In the genomic region with DNA sequence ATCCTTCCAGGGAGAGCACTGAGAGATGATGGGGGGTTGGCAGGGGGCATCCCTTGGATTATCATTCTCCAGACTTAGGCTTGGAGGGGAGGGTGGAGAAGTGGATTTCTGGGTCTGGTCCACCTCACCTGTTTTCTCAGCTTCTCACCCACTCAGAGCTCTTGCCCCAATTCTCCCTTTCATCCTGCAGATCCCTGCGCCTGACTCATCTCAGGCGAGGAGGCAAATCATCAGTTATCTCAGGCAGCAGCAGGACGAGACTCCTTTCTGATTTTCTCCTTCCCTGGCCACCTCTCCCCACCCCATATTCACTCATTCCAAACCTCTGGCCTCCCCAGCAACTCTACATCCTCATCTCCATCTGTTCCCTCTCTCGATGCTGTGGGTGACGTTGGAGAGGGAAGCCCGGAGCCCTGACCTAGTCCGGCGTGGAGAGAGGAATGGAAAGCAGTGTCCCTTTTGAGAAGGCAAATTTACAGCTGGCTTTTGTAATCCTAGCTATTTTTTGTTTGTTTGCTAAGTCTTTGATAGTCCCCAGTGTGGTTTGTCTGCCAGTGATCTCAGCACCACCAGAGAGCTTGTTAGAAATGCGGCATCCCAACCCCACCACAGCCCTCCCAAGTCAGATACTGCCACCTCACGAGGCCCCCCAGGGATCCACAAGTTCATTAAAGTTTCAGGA, we compare ENCODE assay signal across 1 cellular context.
TF ChIP-seq lines count a peak whose summit lies in the region.

No MANE protein-coding gene starts in this region.

TF ChIP-seq in GM23338, 12 proteins besides CTCF, POLR2A, EP300 and RAD21:
- TF ChIP-seq, protein P1, sequence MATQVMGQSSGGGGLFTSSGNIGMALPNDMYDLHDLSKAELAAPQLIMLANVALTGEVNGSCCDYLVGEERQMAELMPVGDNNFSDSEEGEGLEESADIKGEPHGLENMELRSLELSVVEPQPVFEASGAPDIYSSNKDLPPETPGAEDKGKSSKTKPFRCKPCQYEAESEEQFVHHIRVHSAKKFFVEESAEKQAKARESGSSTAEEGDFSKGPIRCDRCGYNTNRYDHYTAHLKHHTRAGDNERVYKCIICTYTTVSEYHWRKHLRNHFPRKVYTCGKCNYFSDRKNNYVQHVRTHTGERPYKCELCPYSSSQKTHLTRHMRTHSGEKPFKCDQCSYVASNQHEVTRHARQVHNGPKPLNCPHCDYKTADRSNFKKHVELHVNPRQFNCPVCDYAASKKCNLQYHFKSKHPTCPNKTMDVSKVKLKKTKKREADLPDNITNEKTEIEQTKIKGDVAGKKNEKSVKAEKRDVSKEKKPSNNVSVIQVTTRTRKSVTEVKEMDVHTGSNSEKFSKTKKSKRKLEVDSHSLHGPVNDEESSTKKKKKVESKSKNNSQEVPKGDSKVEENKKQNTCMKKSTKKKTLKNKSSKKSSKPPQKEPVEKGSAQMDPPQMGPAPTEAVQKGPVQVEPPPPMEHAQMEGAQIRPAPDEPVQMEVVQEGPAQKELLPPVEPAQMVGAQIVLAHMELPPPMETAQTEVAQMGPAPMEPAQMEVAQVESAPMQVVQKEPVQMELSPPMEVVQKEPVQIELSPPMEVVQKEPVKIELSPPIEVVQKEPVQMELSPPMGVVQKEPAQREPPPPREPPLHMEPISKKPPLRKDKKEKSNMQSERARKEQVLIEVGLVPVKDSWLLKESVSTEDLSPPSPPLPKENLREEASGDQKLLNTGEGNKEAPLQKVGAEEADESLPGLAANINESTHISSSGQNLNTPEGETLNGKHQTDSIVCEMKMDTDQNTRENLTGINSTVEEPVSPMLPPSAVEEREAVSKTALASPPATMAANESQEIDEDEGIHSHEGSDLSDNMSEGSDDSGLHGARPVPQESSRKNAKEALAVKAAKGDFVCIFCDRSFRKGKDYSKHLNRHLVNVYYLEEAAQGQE (IDR thresholded peaks at IDR 0.05; ENCODE audit: unreplicated experiment) = no peak
- TF ChIP-seq JUNB (IDR thresholded peaks at IDR 0.05; ENCODE audit: unreplicated experiment) (no peak), ZNF114 (CRISPR knock-in tag; IDR thresholded peaks at IDR 0.05) (no peak), NANOG (IDR thresholded peaks at IDR 0.05; ENCODE audit: borderline replicate concordance) (no peak), POLR2AphosphoS5 (IDR thresholded peaks at IDR 0.05; ENCODE audit: low read depth) (no peak), CREB1 (CRISPR knock-in tag; IDR thresholded peaks at IDR 0.05; ENCODE audit: low read depth) (no peak), EZH2phosphoT487 (IDR thresholded peaks at IDR 0.05; ENCODE audit: unreplicated experiment) (no peak), ZNF331 (CRISPR knock-in tag; IDR thresholded peaks at IDR 0.05; ENCODE audit: low read depth) (no peak), STAT1 (IDR thresholded peaks at IDR 0.05; ENCODE audit: unreplicated experiment) (no peak), EZH2 (IDR thresholded peaks at IDR 0.05; ENCODE audit: low read depth, unreplicated experiment) (no peak)
- TF ChIP-seq, protein P2, sequence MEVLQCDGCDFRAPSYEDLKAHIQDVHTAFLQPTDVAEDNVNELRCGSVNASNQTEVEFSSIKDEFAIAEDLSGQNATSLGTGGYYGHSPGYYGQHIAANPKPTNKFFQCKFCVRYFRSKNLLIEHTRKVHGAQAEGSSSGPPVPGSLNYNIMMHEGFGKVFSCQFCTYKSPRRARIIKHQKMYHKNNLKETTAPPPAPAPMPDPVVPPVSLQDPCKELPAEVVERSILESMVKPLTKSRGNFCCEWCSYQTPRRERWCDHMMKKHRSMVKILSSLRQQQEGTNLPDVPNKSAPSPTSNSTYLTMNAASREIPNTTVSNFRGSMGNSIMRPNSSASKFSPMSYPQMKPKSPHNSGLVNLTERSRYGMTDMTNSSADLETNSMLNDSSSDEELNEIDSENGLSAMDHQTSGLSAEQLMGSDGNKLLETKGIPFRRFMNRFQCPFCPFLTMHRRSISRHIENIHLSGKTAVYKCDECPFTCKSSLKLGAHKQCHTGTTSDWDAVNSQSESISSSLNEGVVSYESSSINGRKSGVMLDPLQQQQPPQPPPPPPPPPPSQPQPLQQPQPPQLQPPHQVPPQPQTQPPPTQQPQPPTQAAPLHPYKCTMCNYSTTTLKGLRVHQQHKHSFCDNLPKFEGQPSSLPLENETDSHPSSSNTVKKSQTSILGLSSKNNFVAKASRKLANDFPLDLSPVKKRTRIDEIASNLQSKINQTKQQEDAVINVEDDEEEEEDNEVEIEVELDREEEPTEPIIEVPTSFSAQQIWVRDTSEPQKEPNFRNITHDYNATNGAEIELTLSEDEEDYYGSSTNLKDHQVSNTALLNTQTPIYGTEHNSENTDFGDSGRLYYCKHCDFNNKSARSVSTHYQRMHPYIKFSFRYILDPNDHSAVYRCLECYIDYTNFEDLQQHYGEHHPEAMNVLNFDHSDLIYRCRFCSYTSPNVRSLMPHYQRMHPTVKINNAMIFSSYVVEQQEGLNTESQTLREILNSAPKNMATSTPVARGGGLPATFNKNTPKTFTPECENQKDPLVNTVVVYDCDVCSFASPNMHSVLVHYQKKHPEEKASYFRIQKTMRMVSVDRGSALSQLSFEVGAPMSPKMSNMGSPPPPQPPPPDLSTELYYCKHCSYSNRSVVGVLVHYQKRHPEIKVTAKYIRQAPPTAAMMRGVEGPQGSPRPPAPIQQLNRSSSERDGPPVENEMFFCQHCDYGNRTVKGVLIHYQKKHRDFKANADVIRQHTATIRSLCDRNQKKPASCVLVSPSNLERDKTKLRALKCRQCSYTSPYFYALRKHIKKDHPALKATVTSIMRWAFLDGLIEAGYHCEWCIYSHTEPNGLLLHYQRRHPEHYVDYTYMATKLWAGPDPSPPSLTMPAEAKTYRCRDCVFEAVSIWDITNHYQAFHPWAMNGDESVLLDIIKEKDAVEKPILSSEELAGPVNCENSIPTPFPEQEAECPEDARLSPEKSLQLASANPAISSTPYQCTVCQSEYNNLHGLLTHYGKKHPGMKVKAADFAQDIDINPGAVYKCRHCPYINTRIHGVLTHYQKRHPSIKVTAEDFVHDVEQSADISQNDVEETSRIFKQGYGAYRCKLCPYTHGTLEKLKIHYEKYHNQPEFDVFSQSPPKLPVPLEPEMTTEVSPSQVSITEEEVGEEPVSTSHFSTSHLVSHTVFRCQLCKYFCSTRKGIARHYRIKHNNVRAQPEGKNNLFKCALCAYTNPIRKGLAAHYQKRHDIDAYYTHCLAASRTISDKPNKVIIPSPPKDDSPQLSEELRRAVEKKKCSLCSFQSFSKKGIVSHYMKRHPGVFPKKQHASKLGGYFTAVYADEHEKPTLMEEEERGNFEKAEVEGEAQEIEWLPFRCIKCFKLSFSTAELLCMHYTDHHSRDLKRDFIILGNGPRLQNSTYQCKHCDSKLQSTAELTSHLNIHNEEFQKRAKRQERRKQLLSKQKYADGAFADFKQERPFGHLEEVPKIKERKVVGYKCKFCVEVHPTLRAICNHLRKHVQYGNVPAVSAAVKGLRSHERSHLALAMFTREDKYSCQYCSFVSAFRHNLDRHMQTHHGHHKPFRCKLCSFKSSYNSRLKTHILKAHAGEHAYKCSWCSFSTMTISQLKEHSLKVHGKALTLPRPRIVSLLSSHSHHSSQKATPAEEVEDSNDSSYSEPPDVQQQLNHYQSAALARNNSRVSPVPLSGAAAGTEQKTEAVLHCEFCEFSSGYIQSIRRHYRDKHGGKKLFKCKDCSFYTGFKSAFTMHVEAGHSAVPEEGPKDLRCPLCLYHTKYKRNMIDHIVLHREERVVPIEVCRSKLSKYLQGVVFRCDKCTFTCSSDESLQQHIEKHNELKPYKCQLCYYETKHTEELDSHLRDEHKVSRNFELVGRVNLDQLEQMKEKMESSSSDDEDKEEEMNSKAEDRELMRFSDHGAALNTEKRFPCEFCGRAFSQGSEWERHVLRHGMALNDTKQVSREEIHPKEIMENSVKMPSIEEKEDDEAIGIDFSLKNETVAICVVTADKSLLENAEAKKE (CRISPR knock-in tag; IDR thresholded peaks at IDR 0.05) = no peak
- TF ChIP-seq, protein P3, sequence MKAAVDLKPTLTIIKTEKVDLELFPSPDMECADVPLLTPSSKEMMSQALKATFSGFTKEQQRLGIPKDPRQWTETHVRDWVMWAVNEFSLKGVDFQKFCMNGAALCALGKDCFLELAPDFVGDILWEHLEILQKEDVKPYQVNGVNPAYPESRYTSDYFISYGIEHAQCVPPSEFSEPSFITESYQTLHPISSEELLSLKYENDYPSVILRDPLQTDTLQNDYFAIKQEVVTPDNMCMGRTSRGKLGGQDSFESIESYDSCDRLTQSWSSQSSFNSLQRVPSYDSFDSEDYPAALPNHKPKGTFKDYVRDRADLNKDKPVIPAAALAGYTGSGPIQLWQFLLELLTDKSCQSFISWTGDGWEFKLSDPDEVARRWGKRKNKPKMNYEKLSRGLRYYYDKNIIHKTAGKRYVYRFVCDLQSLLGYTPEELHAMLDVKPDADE (IDR thresholded peaks at IDR 0.05) = no peak
